Comparison of ENCODE assay signal across 9 cellular contexts in the genomic region with DNA sequence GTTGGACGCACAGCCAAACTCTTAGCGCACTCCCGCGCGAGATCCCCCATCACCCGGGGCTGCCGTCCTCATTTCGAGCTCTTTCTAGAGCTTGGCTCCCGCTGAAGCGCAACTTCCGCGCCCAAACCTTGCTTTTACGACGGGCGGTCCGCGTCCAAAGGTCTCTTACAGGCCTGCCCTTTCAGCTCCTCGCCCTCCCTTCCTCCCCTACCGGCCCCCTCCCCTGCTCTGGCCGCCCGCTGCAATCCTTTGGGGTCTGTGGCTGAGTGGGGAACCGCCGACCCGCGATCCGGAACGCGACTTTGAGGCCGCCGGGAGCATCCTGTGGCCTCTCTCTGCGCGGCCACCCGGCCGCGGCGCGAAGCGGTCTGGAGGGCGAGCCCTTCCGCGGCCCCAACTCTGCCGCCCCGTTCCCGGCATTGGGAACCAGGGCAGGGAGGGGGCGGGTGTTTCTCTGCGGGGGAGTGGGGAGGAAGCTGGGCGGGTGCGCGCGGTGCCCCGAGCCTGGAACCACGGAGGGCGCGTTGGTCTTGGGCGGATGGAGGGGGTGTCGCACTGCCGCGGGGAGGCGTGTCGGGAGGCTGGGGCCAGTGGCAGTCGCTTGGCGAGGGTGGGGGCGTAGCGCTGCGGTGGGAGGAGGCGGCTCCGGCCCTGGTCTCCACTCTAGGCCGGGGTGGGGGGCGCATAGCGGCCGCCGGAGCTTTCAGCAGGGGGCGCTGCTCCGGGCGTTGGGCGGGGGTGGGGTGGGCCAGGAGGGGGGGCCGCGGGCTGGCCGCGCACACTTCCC. TPM values are rescaled to one million over a fixed set of nuclear protein-coding genes. Genes with fewer than 3 reads are reported as not detected.
DNase-seq lines count a peak whose midpoint lies in the region; ATAC-seq and TF ChIP-seq lines count a peak whose summit lies in the region.
"Had no signal": no experiment of that assay in that cellular context is flagged by ENCODE, and none has a peak within 500 bp of the region (broad histone marks: within the 10 kb centered on the region; RNA-seq: fewer than 3 reads in every experiment).

A gene (plus strand): TSS at position 781 of the 787 bp plus-strand sequence. CDS start 96 bp downstream, outside the sequence.

- DNase-seq in ELF-1 (ENCODE audit: low read depth, low spot score) (peak; percentile 54), spleen (peak; percentile 90), HT-29 (ENCODE audit: low spot score) (no peak), NCI-H510A treated with DMSO at 0.1 percent for 48 hours (lab: John Stamatoyannopoulos, UW) (no peak)

- H3K36me3 Mint-ChIP-seq in activated naive CD8-positive, alpha-beta T cell, result no peaks in the 10 kb centered on the region

- H3K27ac ChIP-seq in spleen, result peak within 1 kb of the TSS in 2 of 8 donors; percentile 50 to 56

- peak within 1 kb of the TSS; percentile 83 for H3K4me3 Mint-ChIP-seq in activated naive CD8-positive, alpha-beta T cell

- ATAC-seq in HG02885 (IDR thresholded peaks at IDR 0.05; ENCODE audit: poor library complexity, unreplicated experiment), result peak; percentile 36
- no peak for ATAC-seq in GM18870 (IDR thresholded peaks at IDR 0.05; ENCODE audit: unreplicated experiment)

- H3K4me1 Mint-ChIP-seq in activated naive CD8-positive, alpha-beta T cell (ENCODE audit: low read depth), result peaks cover 13% of the 10 kb centered on the region

- H3K36me3 ChIP-seq in iPS-15b (ENCODE audit: control insufficient read depth, insufficient read depth, low read length), result no peaks in the 10 kb centered on the region
- H3K36me3 ChIP-seq in spleen, result peaks cover 0 to 7% (median 0%) of the 10 kb centered on the region in 6 donors

- no peak for TF ChIP-seq POLR2A in spleen (IDR thresholded peaks at IDR 0.05)

- peak within 1 kb of the TSS; percentile 65 for H3K9ac ChIP-seq in iPS-15b (ENCODE audit: low read depth, low read length)

- peaks cover 32% of the 10 kb centered on the region for H3K27me3 Mint-ChIP-seq in activated naive CD8-positive, alpha-beta T cell

- no peak within 1 kb of the TSS for H3K27ac Mint-ChIP-seq in activated naive CD8-positive, alpha-beta T cell

- peak in 6 of 11 experiments; percentile 19 to 43 (median 36) for TF ChIP-seq CTCF in spleen (IDR thresholded peaks at IDR 0.05 in 8 of 11, conservative IDR thresholded peaks at IDR 0.05 in 3 of 11)

- intact Hi-C loops in spleen (cut with DNase I; ENCODE audit: low total_unique reads), result no loop called here

- 1% methylated on average over 20 to 80 of the region's 80 CpGs for WGBS in spleen, 5 donors

- peaks cover 3% of the 10 kb centered on the region for H3K4me1 ChIP-seq in iPS-15b (ENCODE audit: control insufficient read depth, insufficient read depth, low read length)
- H3K4me1 ChIP-seq in spleen, result peaks cover 16 to 67% (median 49%) of the 10 kb centered on the region in 6 donors

- H3K9me3 ChIP-seq in iPS-15b (ENCODE audit: control insufficient read depth, insufficient read depth, low read length), result no peaks in the 10 kb centered on the region
- no peaks in the 10 kb centered on the region for H3K9me3 ChIP-seq in spleen

- H3K27me3 ChIP-seq in iPS-15b (ENCODE audit: control insufficient read depth, insufficient read depth, low read length) (peaks cover 83% of the 10 kb centered on the region), spleen (replicated peaks in 1 of 7) (peaks cover 0 to 100% (median 89%) of the 10 kb centered on the region in 7 donors)

- H3K9me3 Mint-ChIP-seq in activated naive CD8-positive, alpha-beta T cell (ENCODE audit: low read depth), result no peaks in the 10 kb centered on the region

- H3K4me3 ChIP-seq in iPS-15b (ENCODE audit: low read depth, low read length) (peak within 1 kb of the TSS; percentile 72), spleen (peak within 1 kb of the TSS; percentile 25 to 74 (median 48))

RNA-seq across cellular contexts. Expression of the gene that starts here (rescaled TPM):
- total RNA-seq in spleen, result 1 to 10 TPM in 6 of 7 donors, under 1 TPM in 1; 0.83 to 3.8 (median 2.0) TPM
- 1 to 10 TPM in 1 of 3 donors, under 1 TPM in 2; 0.87 to 1.8 (median 0.89) TPM for polyA plus RNA-seq in spleen
- total RNA-seq in HT-29 (2014; rRNA removed; shearing (Covaris generic)), result under 0.01 TPM in 1 of 2 replicates, not detected in the other
- total RNA-seq: T-helper 1 cell treated with Interleukin-12 subunit alpha and Interleukin-12 subunit beta and Interleukin-4 antibody, amounts not matched to agents 30 ng/mL and 1 ng/mL, for 36 hours had no signal

Comparison
In these comparisons a context has a peak if more than half of its experiments do, and no peak if none do; other contexts are left out.
1. DNase-seq: peak in ELF-1 (single experiment) and spleen (single experiment); none in HT-29 (single experiment) and NCI-H510A treated with DMSO at 0.1 percent for 48 hours (single experiment).